ENCODE assay signal across 1 cellular context in the genomic region with DNA sequence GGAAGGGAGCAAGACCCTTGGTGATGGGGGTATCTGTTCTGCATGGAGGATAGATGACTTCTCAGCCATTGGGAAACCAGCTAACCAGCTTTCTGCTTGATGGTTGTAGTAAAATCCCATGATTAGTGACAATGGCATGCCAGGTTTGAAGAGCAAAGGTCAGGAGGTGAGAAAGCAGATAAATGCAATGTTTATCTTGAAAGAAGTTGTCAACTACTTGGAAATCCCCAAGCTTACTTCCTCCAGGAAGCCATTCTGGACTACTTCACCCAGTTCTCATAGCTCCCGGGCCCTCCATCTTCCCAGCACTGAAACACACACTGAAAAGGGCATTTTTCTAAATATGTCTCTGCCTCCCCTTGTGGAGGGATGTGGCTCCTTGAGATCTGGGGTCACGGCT.
TF ChIP-seq lines count a peak whose summit lies in the region.

No MANE protein-coding gene starts in this region.

TF ChIP-seq in SK-N-SH, 30 proteins besides CTCF, POLR2A, EP300 and RAD21 (continued from another document):
- TF ChIP-seq CHD2 (IDR thresholded peaks at IDR 0.05; ENCODE audit: low read length, partially characterized antibody): no peak
- TF ChIP-seq RXRA (IDR thresholded peaks at IDR 0.05; ENCODE audit: borderline replicate concordance, low read depth): no peak
- no peak for TF ChIP-seq SIN3A (IDR thresholded peaks at IDR 0.05; ENCODE audit: borderline replicate concordance, low read depth, low read length)
- TF ChIP-seq MXI1 (IDR thresholded peaks at IDR 0.05; ENCODE audit: low read depth, low read length): no peak
- TF ChIP-seq GATA2 (CRISPR knock-in tag; IDR thresholded peaks at IDR 0.05): no peak
- no peak for TF ChIP-seq TAF1 (IDR thresholded peaks at IDR 0.05; ENCODE audit: borderline replicate concordance, low read depth, low read length)
